8 cellular contexts compared by ENCODE assay signal in genomic region chr6:134437376-134437775, GRCh38.
DNase-seq lines count a peak whose midpoint lies in the region; ATAC-seq and TF ChIP-seq lines count a peak whose summit lies in the region.

No MANE protein-coding gene starts in this region.

- H4K91ac ChIP-seq in trophoblast cell (ENCODE audit: low read depth, low read length), result no peak overlapping the region

- no peak overlapping the region for H4K12ac ChIP-seq in trophoblast cell (ENCODE audit: low read depth, low read length)

- H2AFZ ChIP-seq in trophoblast cell (ENCODE audit: insufficient read depth, low read length, poor library complexity), result no peak overlapping the region

- H3K4me1 Mint-ChIP-seq in activated CD4-positive, alpha-beta T cell treated with anti-CD3 and anti-CD28 coated beads for 36 hours, result peaks cover 36% of the 10 kb centered on the region
- no peaks in the 10 kb centered on the region for H3K4me1 Mint-ChIP-seq in immature natural killer cell

- H3K9ac ChIP-seq in trophoblast cell (ENCODE audit: low read length), result no peak overlapping the region

- no peak overlapping the region for H2BK5ac ChIP-seq in trophoblast cell (ENCODE audit: low read depth, low read length, poor library complexity)

- H3K36me3 Mint-ChIP-seq in activated CD4-positive, alpha-beta T cell treated with anti-CD3 and anti-CD28 coated beads for 36 hours (ENCODE audit: low read depth), result no peaks in the 10 kb centered on the region
- H3K36me3 Mint-ChIP-seq in immature natural killer cell, result no peaks in the 10 kb centered on the region

- no peak overlapping the region for H4K8ac ChIP-seq in trophoblast cell (ENCODE audit: low read depth, low read length)

- no peak for TF ChIP-seq POLR2A in adrenal gland (IDR thresholded peaks at IDR 0.05)

- no peak overlapping the region for H3K4ac ChIP-seq in trophoblast cell (ENCODE audit: low read depth, low read length)

- H3K4me3 Mint-ChIP-seq in activated CD4-positive, alpha-beta T cell treated with anti-CD3 and anti-CD28 coated beads for 36 hours, result no peak overlapping the region
- no peak overlapping the region for H3K4me3 Mint-ChIP-seq in immature natural killer cell

- H3K9me3 Mint-ChIP-seq in activated CD4-positive, alpha-beta T cell treated with anti-CD3 and anti-CD28 coated beads for 36 hours (ENCODE audit: low read depth), result no peaks in the 10 kb centered on the region
- H3K9me3 Mint-ChIP-seq in immature natural killer cell, result no peaks in the 10 kb centered on the region

- no peak overlapping the region for H3K4me2 ChIP-seq in trophoblast cell (ENCODE audit: low read length)

- H3K4me1 ChIP-seq in adrenal gland (replicated peaks in 1 of 2) (peaks cover 0 to 7% of the 10 kb centered on the region in 2 donors), trophoblast cell (ENCODE audit: control insufficient read depth in 1 of 2, insufficient read depth in 2 of 2, low read length in 2 of 2) (peaks cover 0 to 2% of the 10 kb centered on the region in 2 experiments)

- intact Hi-C loops in activated CD4-positive, alpha-beta T cell treated with anti-CD3 and anti-CD28 coated beads for 36 hours (cut with DNase I, micrococcal nuclease), result loop anchor here (2.0 to 5.0 kb wide), 5 partner anchors 59 to 677 kb away; no protein-coding TSS in a partner anchor
- intact Hi-C loops in adrenal gland (cut with DNase I), result no loop called here

- 56 to 69% (median 62%) methylated on average over 3 to 4 of the region's 4 CpGs for WGBS in adrenal gland, 4 donors
- no CpG with 5 or more reads among the region's 4 CpGs for WGBS in trophoblast cell (ENCODE audit: extremely low coverage, insufficient coverage, insufficient read length)

- peak; percentile 70 for ATAC-seq in activated CD4-positive, alpha-beta T cell treated with anti-CD3 and anti-CD28 coated beads for 36 hours

- H3K9me3 ChIP-seq in adrenal gland (replicated peaks in 1 of 3) (no peaks in the 10 kb centered on the region), trophoblast cell (ENCODE audit: insufficient read depth, low read depth, low read length) (no peaks in the 10 kb centered on the region)

- H3K27ac ChIP-seq in adrenal gland (peak overlapping the region in 1 of 5 donors; percentile 83), trophoblast cell (ENCODE audit: low read depth, low read length) (no peak overlapping the region)

- H3K36me3 ChIP-seq in adrenal gland (replicated peaks in 1 of 2), result no peaks in the 10 kb centered on the region
- no peaks in the 10 kb centered on the region for H3K36me3 ChIP-seq in trophoblast cell (ENCODE audit: control insufficient read depth in 1 of 2, insufficient read depth in 2 of 2, low read length in 2 of 2)

- H3K27ac Mint-ChIP-seq in activated CD4-positive, alpha-beta T cell treated with anti-CD3 and anti-CD28 coated beads for 36 hours, result peak overlapping the region; percentile 80
- no peak overlapping the region for H3K27ac Mint-ChIP-seq in immature natural killer cell

- no peaks in the 10 kb centered on the region for H3K79me2 ChIP-seq in trophoblast cell (ENCODE audit: control insufficient read depth, insufficient read depth, low read length, poor library complexity)

- no peak overlapping the region for H2BK120ac ChIP-seq in trophoblast cell (ENCODE audit: insufficient read depth, low read length, poor library complexity)

- H3K18ac ChIP-seq in trophoblast cell (ENCODE audit: low read length), result no peak overlapping the region

- CTCF ChIA-PET in activated CD4-positive, alpha-beta T cell treated with anti-CD3 and anti-CD28 coated beads for 36 hours (lab: Charles Lee), result interaction anchor here (1.1 to 1.3 kb wide), 4 partner anchors 18 to 503 kb away, joined by 3 to 4 read pairs (median 3); no protein-coding TSS in a partner anchor

- no peak for TF ChIP-seq CTCF in adrenal gland (IDR thresholded peaks at IDR 0.05)

- H3K14ac ChIP-seq in trophoblast cell (ENCODE audit: low read length), result no peak overlapping the region

- H3K23ac ChIP-seq in trophoblast cell (ENCODE audit: low read length), result no peak overlapping the region

- no peak overlapping the region for H2BK12ac ChIP-seq in trophoblast cell (ENCODE audit: low read length)

- H3K27me3 ChIP-seq in adrenal gland, result no peaks in the 10 kb centered on the region
- no peaks in the 10 kb centered on the region for H3K27me3 ChIP-seq in trophoblast cell (ENCODE audit: insufficient read depth, low read length)

- peak; percentile 63 for DNase-seq in activated CD4-positive, alpha-beta T cell treated with anti-CD3 and anti-CD28 coated beads for 36 hours
- no peak for DNase-seq in activated CD4-positive, alpha-beta T cell treated with anti-CD3 and anti-CD28 coated beads, Interleukin-2, amount 50 U/mL, for 1 hour
- peak; percentile 22 for DNase-seq in NCI-H226
- DNase-seq in adrenal gland, result peak in 4 of 7 donors; percentile 9 to 56 (median 34)
- peak; percentile 15 to 37 for DNase-seq in trophoblast cell
- no peak for DNase-seq in UCSD-AML1 (lab: John Stamatoyannopoulos, UW; ENCODE audit: unreplicated experiment)
- no peak for DNase-seq in immature natural killer cell
- DNase-seq in NCI-H1105 treated with DMSO at 0.1 percent for 48 hours (lab: John Stamatoyannopoulos, UW), result no peak

- no peaks in the 10 kb centered on the region for H3K79me1 ChIP-seq in trophoblast cell (ENCODE audit: low read length)

- no peaks in the 10 kb centered on the region for H3K27me3 Mint-ChIP-seq in activated CD4-positive, alpha-beta T cell treated with anti-CD3 and anti-CD28 coated beads for 36 hours
- peaks cover 0 to 4% (median 3%) of the 10 kb centered on the region in 3 donors for H3K27me3 Mint-ChIP-seq in immature natural killer cell (ENCODE audit: low read depth in 3 of 3)

- POLR2A ChIA-PET in activated CD4-positive, alpha-beta T cell treated with anti-CD3 and anti-CD28 coated beads for 36 hours (lab: Charles Lee), result no interaction called here

- no peak overlapping the region for H3K4me3 ChIP-seq in adrenal gland
- no peak overlapping the region for H3K4me3 ChIP-seq in trophoblast cell (ENCODE audit: low read depth, low read length)

- no peak overlapping the region for H2AK5ac ChIP-seq in trophoblast cell (ENCODE audit: low read length)

Comparison
In these comparisons a context has a peak if more than half of its experiments do, and no peak if none do; other contexts are left out.
1. DNase-seq: peak in activated CD4-positive, alpha-beta T cell treated with anti-CD3 and anti-CD28 coated beads for 36 hours (single experiment), NCI-H226 (single experiment), adrenal gland (4 of 7) and trophoblast cell (2 of 2); none in activated CD4-positive, alpha-beta T cell treated with anti-CD3 and anti-CD28 coated beads, Interleukin-2, amount 50 U/mL, for 1 hour (single experiment), UCSD-AML1 (single experiment), immature natural killer cell (0 of 3) and NCI-H1105 treated with DMSO at 0.1 percent for 48 hours (single experiment).
2. intact Hi-C loops: an anchor here in activated CD4-positive, alpha-beta T cell treated with anti-CD3 and anti-CD28 coated beads for 36 hours (2.0 to 5.0 kb wide); none called in adrenal gland.